ENCODE assay signal across 17 cellular contexts in the genomic region with DNA sequence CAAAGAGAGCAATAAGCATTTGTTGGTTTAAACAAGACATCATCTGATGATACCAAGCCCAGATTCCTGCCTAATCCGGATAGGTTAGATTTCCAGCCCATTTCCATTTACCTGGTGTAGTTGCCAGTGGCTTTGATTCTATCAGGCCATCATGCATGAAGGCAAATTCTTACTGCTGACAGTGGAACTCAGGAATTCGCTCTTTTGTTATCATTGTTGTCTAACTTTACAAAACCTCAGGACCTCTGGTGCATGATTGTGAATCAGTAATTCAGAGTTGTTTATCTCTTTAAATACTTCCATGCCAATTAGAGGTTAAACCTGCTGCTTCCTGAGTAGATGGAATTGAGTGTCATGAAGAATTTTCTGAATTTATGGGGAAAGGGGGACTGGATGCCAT.
DNase-seq lines count a peak whose midpoint lies in the region; ATAC-seq and TF ChIP-seq lines count a peak whose summit lies in the region.
"Had no signal": no experiment of that assay in that cellular context is flagged by ENCODE, and none has a peak within 500 bp of the region (broad histone marks: within the 10 kb centered on the region; RNA-seq: fewer than 3 reads in every experiment).

No MANE protein-coding gene starts in this region.

- WGBS in sigmoid colon, 2 donors, result 72 to 86% methylated on average over 2 of the region's 2 CpGs

- H3K9me3 ChIP-seq in SJSA1 (replicated peaks) (no peaks in the 10 kb centered on the region), sigmoid colon (no peaks in the 10 kb centered on the region)
- H3K9me3 ChIP-seq: right atrium auricular region had no signal

- DNase-seq in ELF-1 (ENCODE audit: low read depth, low spot score) (peak; percentile 60), SJSA1 (ENCODE audit: low read depth in 1 of 2, low spot score in 2 of 2) (peak; percentile 48 to 78), glomerular visceral epithelial cell (ENCODE audit: extremely low spot score) (peak; percentile 66), sigmoid colon (no peak), hypothalamus (lab: John Stamatoyannopoulos, UW) (no peak), T-helper 2 cell (no peak), NCI-H2107 (lab: John Stamatoyannopoulos, UW) (no peak)
- DNase-seq: activated naive CD8-positive, alpha-beta T cell treated with anti-CD3 and anti-CD28 coated beads, Interleukin-2, amount 10 ng/mL, durations not matched to agents 7 days and 5 days; GDM1; NCI-H1417 treated with DMSO at 0.1 percent for 48 hours; NCI-H524 treated with DMSO at 0.1 percent for 48 hours; Right ventricle myocardium superior; stimulated activated naive CD8-positive, alpha-beta T cell treated with anti-CD3 and anti-CD28 coated beads, Interleukin-15, Interleukin-2, amounts not matched to agents 100 U/mL and 50 U/mL, for 24 hours had no signal

- intact Hi-C loops in sigmoid colon (cut with DNase I), result no loop called here

- H3K36me3 ChIP-seq in SJSA1 (peaks cover 13% of the 10 kb centered on the region), sigmoid colon (peaks cover 0 to 4% (median 1%) of the 10 kb centered on the region in 4 donors)

- no peak for TF ChIP-seq POLR2A in sigmoid colon (IDR thresholded peaks at IDR 0.05)

- no peaks in the 10 kb centered on the region for H3K27me3 ChIP-seq in SJSA1 (replicated peaks)
- H3K27me3 ChIP-seq in sigmoid colon, result no peaks in the 10 kb centered on the region
- H3K27me3 ChIP-seq: right atrium auricular region had no signal

- no peak for TF ChIP-seq CTCF in sigmoid colon (IDR thresholded peaks at IDR 0.05)

- H3K27ac ChIP-seq in SJSA1 (peak overlapping the region; percentile 60), sigmoid colon (peak overlapping the region in 3 of 4 donors; percentile 39 to 91 (median 91))
- H3K27ac ChIP-seq: C4-2B had no signal

- H3K4me1 ChIP-seq in SJSA1 (replicated peaks), result peaks cover 69% of the 10 kb centered on the region
- peaks cover 0 to 85% (median 65%) of the 10 kb centered on the region in 4 donors for H3K4me1 ChIP-seq in sigmoid colon

- no peak for TF ChIP-seq EP300 in sigmoid colon (IDR thresholded peaks at IDR 0.05)

- H3K4me3 ChIP-seq in SJSA1 (no peak overlapping the region), sigmoid colon (no peak overlapping the region)
- H3K4me3 ChIP-seq: right atrium auricular region had no signal

- ATAC-seq in HG02852 (IDR thresholded peaks at IDR 0.05; ENCODE audit: unreplicated experiment), result no peak
- ATAC-seq: HepG2; stimulated activated naive CD8-positive, alpha-beta T cell treated with anti-CD3 and anti-CD28 coated beads, Interleukin-15, Interleukin-2, amounts not matched to agents 100 U/mL and 50 U/mL, for 24 hours had no signal

Comparison
In these comparisons a context has a peak if more than half of its experiments do, and no peak if none do; other contexts are left out.
1. DNase-seq: peak in ELF-1 (single experiment), SJSA1 (2 of 2) and glomerular visceral epithelial cell (single experiment); none in sigmoid colon (single experiment), hypothalamus (0 of 51), T-helper 2 cell (0 of 5) and NCI-H2107 (single experiment).